Comparison of ENCODE assay signal across 8 cellular contexts in the genomic region with DNA sequence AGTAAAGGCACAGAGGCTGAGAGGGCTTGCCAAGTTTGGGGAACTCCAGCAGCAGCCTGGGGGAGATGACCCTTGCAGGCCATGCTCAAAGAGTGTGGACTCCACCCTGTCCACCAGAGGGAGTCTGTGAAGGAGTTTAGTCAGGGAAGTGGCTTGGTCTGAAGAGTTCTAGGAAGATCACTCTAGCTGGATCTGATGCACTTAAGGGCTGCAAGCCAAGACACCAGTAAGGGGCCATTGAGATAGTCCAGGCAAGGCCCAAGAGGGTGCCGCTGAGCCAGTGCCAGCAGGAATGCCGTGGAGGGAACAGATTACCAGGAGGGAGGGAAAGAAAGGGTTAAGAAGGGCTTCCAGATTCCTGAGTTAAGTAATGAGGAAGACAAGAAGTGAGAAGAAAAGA.
DNase-seq lines count a peak whose midpoint lies in the region; ATAC-seq, FAIRE-seq and TF ChIP-seq lines count a peak whose summit lies in the region.

No MANE protein-coding gene starts in this region.

- H3K27ac ChIP-seq in HL-60 (replicated peaks) (no peak overlapping the region), HepG2 (ENCODE audit: extremely low read length, insufficient read depth, low read length) (no peak overlapping the region)

- peak; percentile 59 for ATAC-seq in GM21381 (IDR thresholded peaks at IDR 0.05; ENCODE audit: unreplicated experiment)
- ATAC-seq in HepG2 = peak; percentile 95

- H3K4me3 ChIP-seq in HL-60 (replicated peaks; ENCODE audit: insufficient read depth, low read length) (no peak overlapping the region), cardiac fibroblast (replicated peaks in 1 of 2; ENCODE audit: low read depth in 2 of 2, low read length in 2 of 2) (no peak overlapping the region), HepG2 (replicated peaks in 1 of 3; ENCODE audit: insufficient read depth in 1 of 3, low read depth in 2 of 3, low read length in 3 of 3) (no peak overlapping the region)

- in situ Hi-C loops in HepG2 (cut with HindIII; ENCODE audit: extremely low pct_ligation_motif_present, low pct_unique_long_range_greater_than_20kb) = loop anchor here (5.0 kb wide), 1 partner anchor 66 kb away; no protein-coding TSS in a partner anchor

- WGBS in HepG2 (ENCODE audit: low lambda C conversion rate) = 55% methylated on average over 2 of the region's 2 CpGs

- TF ChIP-seq EP300 in HepG2 (IDR thresholded peaks at IDR 0.05; ENCODE audit: low read depth in 2 of 2, low read length in 2 of 2) = no peak
- no peak for TF ChIP-seq EP300 in HepG2 (CRISPR knock-in tag; IDR thresholded peaks at IDR 0.05; ENCODE audit: borderline replicate concordance)

- H3K9me3 ChIP-seq in HepG2 (ENCODE audit: low read length) = no peaks in the 10 kb centered on the region

- TF ChIP-seq RAD21 in HepG2 (CRISPR knock-in tag; IDR thresholded peaks at IDR 0.05) = peak; percentile 75

- CTCF ChIA-PET in HepG2 (lab: Yijun Ruan, JAX; ENCODE audit: low intra/inter-chr PET ratio, low total read pairs) = interaction anchor here (4.5 kb wide), 1 partner anchor 63 kb away, joined by 51 read pairs; no protein-coding TSS in a partner anchor

- no peaks in the 10 kb centered on the region for H3K27me3 ChIP-seq in HL-60 (ENCODE audit: insufficient read depth, poor library complexity, severe bottlenecking)
- H3K27me3 ChIP-seq in HepG2 (ENCODE audit: control insufficient read depth in 1 of 2, insufficient read depth in 2 of 2, low read length in 2 of 2) = no peaks in the 10 kb centered on the region

- POLR2A ChIA-PET in HepG2 (lab: Yijun Ruan, JAX) = interaction anchor here (0.6 to 4.9 kb wide), 3 partner anchors 9 to 69 kb away, joined by 3 to 41 read pairs (median 6); partner anchors contain the start of genes BRCA2 and ZAR1L

- H3K36me3 ChIP-seq in HepG2 (replicated peaks in 1 of 2; ENCODE audit: control insufficient read depth in 1 of 2, insufficient read depth in 2 of 2, low read length in 2 of 2) = peaks cover 7 to 17% of the 10 kb centered on the region in 2 experiments

- peaks cover 62% of the 10 kb centered on the region for H3K4me1 ChIP-seq in HepG2 (ENCODE audit: insufficient read depth, low read length)

- TF ChIP-seq CTCF in HL-60 (IDR thresholded peaks at IDR 0.05; ENCODE audit: insufficient read depth, low read length) = peak; percentile 66
- TF ChIP-seq CTCF in cardiac fibroblast (IDR thresholded peaks at IDR 0.05; ENCODE audit: low read depth, low read length) = peak; percentile 93
- peak; percentile 87 for TF ChIP-seq CTCF in HepG2 (CRISPR knock-in tag; IDR thresholded peaks at IDR 0.05)

- no peak overlapping the region for H3K4me2 ChIP-seq in HepG2 (ENCODE audit: low read depth, low read length)

- no peak overlapping the region for H3K9ac ChIP-seq in HepG2 (ENCODE audit: insufficient read depth, low read depth, low read length)

- H3K79me2 ChIP-seq in HepG2 (ENCODE audit: insufficient read depth, low read length) = no peaks in the 10 kb centered on the region

- DNase-seq in NCI-H2171 treated with DMSO at 0.1 percent for 48 hours (lab: John Stamatoyannopoulos, UW) = peak; percentile 18
- no peak for DNase-seq in NCI-H2171 (lab: John Stamatoyannopoulos, UW)
- DNase-seq in HL-60 (ENCODE audit: low read depth in 1 of 2, low spot score in 1 of 2) = peak; percentile 16 to 80
- DNase-seq in SKM-1 (lab: John Stamatoyannopoulos, UW; ENCODE audit: unreplicated experiment) = peak; percentile 86
- DNase-seq in cardiac fibroblast (ENCODE audit: low read depth in 2 of 2) = peak; percentile 86
- DNase-seq in HepG2 (ENCODE audit: low spot score) = peak; percentile 67
- DNase-seq in stimulated activated CD8-positive, alpha-beta memory T cell treated with anti-CD3 and anti-CD28 coated beads, Interleukin-7, amount 100 ng/mL, for 24 hours (ENCODE audit: low read depth) = peak; percentile 8

- FAIRE-seq in HepG2 (lab: Jason Lieb, UNC) = peak; percentile 76

- H2AFZ ChIP-seq in HepG2 (ENCODE audit: low read length) = no peak overlapping the region

- no peak for TF ChIP-seq POLR2A in HepG2 (IDR thresholded peaks at IDR 0.05; ENCODE audit: insufficient read depth in 1 of 2, low read depth in 2 of 2, low read length in 2 of 2)

- intact Hi-C loops in HepG2 (cut with micrococcal nuclease; ENCODE audit: unreplicated experiment) = loop anchor here (1.0 kb wide), 1 partner anchor 64 kb away; no protein-coding TSS in a partner anchor

- BruUV-seq in HepG2 (replicated peaks; lab: Mats Ljungman, UMichigan) = no TSS peak

- H4K20me1 ChIP-seq in HepG2 (ENCODE audit: insufficient read depth, low read length) = no peaks in the 10 kb centered on the region

TF ChIP-seq in HepG2, 621 proteins besides CTCF, POLR2A, EP300 and RAD21 (continues in another document):
- TF ChIP-seq ERF (CRISPR knock-in tag; IDR thresholded peaks at IDR 0.05) (0 out of 2 replicates have a peak, but pooled peaks have one; percentile 16), GATAD2A (CRISPR knock-in tag; IDR thresholded peaks at IDR 0.05) (peak; percentile 40; the same call in 1 of the 2 replicates), KDM3A (CRISPR knock-in tag; IDR thresholded peaks at IDR 0.05; ENCODE audit: low read depth) (0 out of 2 replicates have a peak, but pooled peaks have one; percentile 28), ZNF687 (CRISPR knock-in tag; IDR thresholded peaks at IDR 0.05) (peak; percentile 34; the same call in 1 of the 2 replicates), STAG1 (CRISPR knock-in tag; IDR thresholded peaks at IDR 0.05) (peak; percentile 83), ARNT2 (CRISPR knock-in tag; IDR thresholded peaks at IDR 0.05; ENCODE audit: low read depth) (0 out of 2 replicates have a peak, but pooled peaks have one; percentile 20)
- TF ChIP-seq, protein P1, sequence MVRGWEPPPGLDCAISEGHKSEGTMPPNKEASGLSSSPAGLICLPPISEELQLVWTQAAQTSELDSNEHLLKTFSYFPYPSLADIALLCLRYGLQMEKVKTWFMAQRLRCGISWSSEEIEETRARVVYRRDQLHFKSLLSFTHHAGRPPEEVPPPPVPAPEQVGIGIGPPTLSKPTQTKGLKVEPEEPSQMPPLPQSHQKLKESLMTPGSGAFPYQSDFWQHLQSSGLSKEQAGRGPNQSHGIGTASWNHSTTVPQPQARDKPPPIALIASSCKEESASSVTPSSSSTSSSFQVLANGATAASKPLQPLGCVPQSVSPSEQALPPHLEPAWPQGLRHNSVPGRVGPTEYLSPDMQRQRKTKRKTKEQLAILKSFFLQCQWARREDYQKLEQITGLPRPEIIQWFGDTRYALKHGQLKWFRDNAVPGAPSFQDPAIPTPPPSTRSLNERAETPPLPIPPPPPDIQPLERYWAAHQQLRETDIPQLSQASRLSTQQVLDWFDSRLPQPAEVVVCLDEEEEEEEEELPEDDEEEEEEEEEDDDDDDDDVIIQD (CRISPR knock-in tag; IDR thresholded peaks at IDR 0.05; ENCODE audit: low read depth) = no peak
